ENCODE assay signal across 1 cellular context in genomic region chr20:38125157-38126056, GRCh38.
TF ChIP-seq lines count a peak whose summit lies in the region.

No MANE protein-coding gene starts in this region.

TF ChIP-seq in HepG2, 621 proteins besides CTCF, POLR2A, EP300 and RAD21 (continued from another document and continues in another):
- TF ChIP-seq LRRFIP1 (CRISPR knock-in tag; conservative IDR thresholded peaks at IDR 0.05): no peak
- no peak for TF ChIP-seq DNMT1 (CRISPR knock-in tag; IDR thresholded peaks at IDR 0.05)
- no peak for TF ChIP-seq GPN1 (CRISPR knock-in tag; IDR thresholded peaks at IDR 0.05; ENCODE audit: borderline replicate concordance)
- no peak for TF ChIP-seq BRCA1 (CRISPR knock-in tag; IDR thresholded peaks at IDR 0.05)
- no peak for TF ChIP-seq USF2 (IDR thresholded peaks at IDR 0.05; ENCODE audit: low read depth, low read length)
- TF ChIP-seq USF2 (CRISPR knock-in tag; IDR thresholded peaks at IDR 0.05; ENCODE audit: borderline replicate concordance): no peak
- TF ChIP-seq ZNF17 (CRISPR knock-in tag; IDR thresholded peaks at IDR 0.05): no peak
- no peak for TF ChIP-seq MAZ (IDR thresholded peaks at IDR 0.05; ENCODE audit: borderline replicate concordance, low read depth, low read length)
- TF ChIP-seq MAZ (CRISPR knock-in tag; IDR thresholded peaks at IDR 0.05; ENCODE audit: low read depth): peak; percentile 66
- no peak; the same call in 1 of the 2 replicates for TF ChIP-seq HOXD1 (CRISPR knock-in tag; IDR thresholded peaks at IDR 0.05)
- no peak for TF ChIP-seq THAP8 (CRISPR knock-in tag; IDR thresholded peaks at IDR 0.05; ENCODE audit: borderline replicate concordance)
- TF ChIP-seq ZNF746 (CRISPR knock-in tag; IDR thresholded peaks at IDR 0.05): peak; percentile 95; the same call in 1 of the 2 replicates
- TF ChIP-seq DR1 (CRISPR knock-in tag; IDR thresholded peaks at IDR 0.05): no peak
- no peak for TF ChIP-seq ZNF709 (CRISPR knock-in tag; IDR thresholded peaks at IDR 0.05)
- TF ChIP-seq ZBTB3 (CRISPR knock-in tag; IDR thresholded peaks at IDR 0.05; ENCODE audit: borderline replicate concordance, low read depth): no peak; the same call in 1 of the 2 replicates
- TF ChIP-seq ZNF580 (CRISPR knock-in tag; IDR thresholded peaks at IDR 0.05; ENCODE audit: borderline replicate concordance, low read depth): peak; percentile 44; the same call in 1 of the 2 replicates
- TF ChIP-seq GPBP1L1 (CRISPR knock-in tag; IDR thresholded peaks at IDR 0.05): no peak
- 0 out of 2 replicates have a peak, but pooled peaks have one; percentile 56 for TF ChIP-seq MZF1 (CRISPR knock-in tag; IDR thresholded peaks at IDR 0.05; ENCODE audit: borderline replicate concordance)
- no peak for TF ChIP-seq PCBP1 (IDR thresholded peaks at IDR 0.05; ENCODE audit: borderline replicate concordance, low read depth, low read length)
- TF ChIP-seq ZXDC (CRISPR knock-in tag; IDR thresholded peaks at IDR 0.05): 0 out of 2 replicates have a peak, but pooled peaks have one; percentile 74
- TF ChIP-seq TOPORS (CRISPR knock-in tag; IDR thresholded peaks at IDR 0.05): no peak
- TF ChIP-seq MYPOP (CRISPR knock-in tag; IDR thresholded peaks at IDR 0.05): peak; percentile 75; the same call in 1 of the 2 replicates
- TF ChIP-seq ELF3 (CRISPR knock-in tag; IDR thresholded peaks at IDR 0.05): no peak
- peak; percentile 68 for TF ChIP-seq RBM39 (IDR thresholded peaks at IDR 0.05; ENCODE audit: low read depth, low read length, poor library complexity, severe bottlenecking)
- TF ChIP-seq POLR2AphosphoS2 (IDR thresholded peaks at IDR 0.05; ENCODE audit: low read depth, low read length): no peak
- TF ChIP-seq ZNF816 (CRISPR knock-in tag; IDR thresholded peaks at IDR 0.05; ENCODE audit: borderline replicate concordance): no peak
- TF ChIP-seq ZBTB43 (CRISPR knock-in tag; conservative IDR thresholded peaks at IDR 0.05): no peak
- TF ChIP-seq ZNF510 (CRISPR knock-in tag; IDR thresholded peaks at IDR 0.05; ENCODE audit: low read depth): no peak
- TF ChIP-seq AKNA (CRISPR knock-in tag; IDR thresholded peaks at IDR 0.05; ENCODE audit: borderline replicate concordance): no peak
- TF ChIP-seq SYNCRIP (IDR thresholded peaks at IDR 0.05; ENCODE audit: insufficient read depth, low read depth, low read length): no peak
- TF ChIP-seq ZNF850 (CRISPR knock-in tag; conservative IDR thresholded peaks at IDR 0.05): no peak
- 0 out of 2 replicates have a peak, but pooled peaks have one; percentile 69 for TF ChIP-seq ZNF124 (CRISPR knock-in tag; IDR thresholded peaks at IDR 0.05)
- no peak for TF ChIP-seq RFX1 (IDR thresholded peaks at IDR 0.05)
- TF ChIP-seq ZNF790 (CRISPR knock-in tag; IDR thresholded peaks at IDR 0.05; ENCODE audit: borderline replicate concordance): no peak
- TF ChIP-seq HINFP (CRISPR knock-in tag; IDR thresholded peaks at IDR 0.05; ENCODE audit: low read depth): no peak
- TF ChIP-seq ZNF629 (CRISPR knock-in tag; conservative IDR thresholded peaks at IDR 0.05): no peak; the same call in 1 of the 2 replicates
- no peak for TF ChIP-seq ZNF549 (CRISPR knock-in tag; IDR thresholded peaks at IDR 0.05)
- peak; percentile 53; the same call in 1 of the 2 replicates for TF ChIP-seq HNF1B (CRISPR knock-in tag; IDR thresholded peaks at IDR 0.05)
- 0 out of 2 replicates have a peak, but pooled peaks have one; percentile 25 for TF ChIP-seq HIVEP1 (CRISPR knock-in tag; IDR thresholded peaks at IDR 0.05)
- 0 out of 2 replicates have a peak, but pooled peaks have one; percentile 68 for TF ChIP-seq ZNF788 (CRISPR knock-in tag; IDR thresholded peaks at IDR 0.05; ENCODE audit: borderline replicate concordance)
- no peak for TF ChIP-seq KDM5A (IDR thresholded peaks at IDR 0.05; ENCODE audit: borderline replicate concordance, low read length)
